Comparison of ENCODE assay signal across 8 cellular contexts in genomic region chr17:30476726-30477082, GRCh38. TPM values are rescaled to one million over a fixed set of nuclear protein-coding genes. Genes with fewer than 3 reads are reported as not detected.
A peak's percentile ranks its signal among the peaks of the same experiment; 100 is the strongest.
DNase-seq lines count a peak whose midpoint lies in the region; ATAC-seq, FAIRE-seq and TF ChIP-seq lines count a peak whose summit lies in the region.

No MANE protein-coding gene starts in this region.

- intact Hi-C loops in body of pancreas (cut with DNase I), result no loop called here

- no peaks in the 10 kb centered on the region for H3K9me3 ChIP-seq in CD8-positive, alpha-beta memory T cell (ENCODE audit: low read length)
- no peaks in the 10 kb centered on the region for H3K9me3 ChIP-seq in body of pancreas

- no peaks in the 10 kb centered on the region for H3K9me3 Mint-ChIP-seq in CD8-positive, alpha-beta memory T cell
- no peaks in the 10 kb centered on the region for H3K9me3 Mint-ChIP-seq in stimulated activated naive CD8-positive, alpha-beta T cell treated with anti-CD3 and anti-CD28 coated beads, Interleukin-15, Interleukin-2, amounts not matched to agents 100 ng/mL and 50 ng/mL, for 24 hours

- ATAC-seq in body of pancreas (peak; percentile 22), GM18520 (IDR thresholded peaks at IDR 0.05; ENCODE audit: unreplicated experiment) (no peak)

- 14% methylated on average over 7 of the region's 7 CpGs for WGBS in body of pancreas, 2 donors

- FAIRE-seq in H54 (lab: Jason Lieb, UNC), result no peak

- peak overlapping the region; percentile 80 for H3K4me3 ChIP-seq in CD8-positive, alpha-beta memory T cell (ENCODE audit: low read length)
- no peak overlapping the region for H3K4me3 ChIP-seq in body of pancreas
- peak overlapping the region; percentile 90 for H3K4me3 ChIP-seq in kidney epithelial cell (ENCODE audit: low read depth, low read length)

- H3K36me3 Mint-ChIP-seq in CD8-positive, alpha-beta memory T cell, result peaks cover 0 to 33% (median 4%) of the 10 kb centered on the region in 3 donors
- H3K36me3 Mint-ChIP-seq in stimulated activated naive CD8-positive, alpha-beta T cell treated with anti-CD3 and anti-CD28 coated beads, Interleukin-15, Interleukin-2, amounts not matched to agents 100 ng/mL and 50 ng/mL, for 24 hours (ENCODE audit: low read depth), result peaks cover 30% of the 10 kb centered on the region

- CTCF ChIA-PET in CD8-positive, alpha-beta memory T cell (lab: Charles Lee), result interaction anchor here (0.7 to 2.2 kb wide), 15 partner anchors 8 to 351 kb away, joined by 3 to 9 read pairs (median 4); partner anchors contain the start of gene CRLF3

- no peaks in the 10 kb centered on the region for H3K27me3 ChIP-seq in CD8-positive, alpha-beta memory T cell (ENCODE audit: insufficient read depth, low read length, poor library complexity, severe bottlenecking)
- no peaks in the 10 kb centered on the region for H3K27me3 ChIP-seq in body of pancreas
- H3K27me3 ChIP-seq in kidney epithelial cell (ENCODE audit: control insufficient read depth, insufficient read depth, low read length), result no peaks in the 10 kb centered on the region

- POLR2A ChIA-PET in CD8-positive, alpha-beta memory T cell (lab: Charles Lee), result interaction anchor here (0.9 to 1.6 kb wide), 5 partner anchors 113 to 348 kb away, joined by 3 to 4 read pairs (median 3); partner anchors contain the start of gene CRLF3

- no peak for TF ChIP-seq POLR2A in H54 (IDR thresholded peaks at IDR 0.05; ENCODE audit: low read depth, low read length)
- TF ChIP-seq POLR2A in body of pancreas (IDR thresholded peaks at IDR 0.05), result no peak

- H3K27ac Mint-ChIP-seq in CD8-positive, alpha-beta memory T cell, result peak overlapping the region; percentile 90 to 100 (median 98)
- H3K27ac Mint-ChIP-seq in stimulated activated naive CD8-positive, alpha-beta T cell treated with anti-CD3 and anti-CD28 coated beads, Interleukin-15, Interleukin-2, amounts not matched to agents 100 ng/mL and 50 ng/mL, for 24 hours, result peak overlapping the region; percentile 98

- DNase-seq in CD8-positive, alpha-beta memory T cell, result no peak
- DNase-seq in H54 (ENCODE audit: insufficient read length, low spot score) (peak; percentile 3), NCI-H748 treated with DMSO at 0.1 percent for 48 hours (lab: John Stamatoyannopoulos, UW) (peak; percentile 73), body of pancreas (peak in 1 of 4 donors; percentile 9), kidney epithelial cell (ENCODE audit: low read depth) (no peak), superior temporal gyrus (ENCODE audit: extremely low spot score) (no peak)

- TF ChIP-seq CTCF in body of pancreas (IDR thresholded peaks at IDR 0.05), result no peak
- TF ChIP-seq CTCF in kidney epithelial cell (IDR thresholded peaks at IDR 0.05; ENCODE audit: insufficient read depth, low read length, poor library complexity, severe bottlenecking), result no peak

- peaks cover 0 to 1% of the 10 kb centered on the region in 2 donors for H3K27me3 Mint-ChIP-seq in CD8-positive, alpha-beta memory T cell
- peaks cover 4% of the 10 kb centered on the region for H3K27me3 Mint-ChIP-seq in stimulated activated naive CD8-positive, alpha-beta T cell treated with anti-CD3 and anti-CD28 coated beads, Interleukin-15, Interleukin-2, amounts not matched to agents 100 ng/mL and 50 ng/mL, for 24 hours

- H3K36me3 ChIP-seq in CD8-positive, alpha-beta memory T cell (ENCODE audit: insufficient read depth, low read length), result peaks cover 8% of the 10 kb centered on the region
- no peaks in the 10 kb centered on the region for H3K36me3 ChIP-seq in body of pancreas (replicated peaks in 1 of 2; ENCODE audit: insufficient read depth in 1 of 2, low read depth in 2 of 2)
- no peaks in the 10 kb centered on the region for H3K36me3 ChIP-seq in kidney epithelial cell (ENCODE audit: control insufficient read depth, insufficient read depth, low read length)

- H3K4me1 Mint-ChIP-seq in CD8-positive, alpha-beta memory T cell, result peaks cover 32 to 47% (median 44%) of the 10 kb centered on the region in 3 donors
- peaks cover 40% of the 10 kb centered on the region for H3K4me1 Mint-ChIP-seq in stimulated activated naive CD8-positive, alpha-beta T cell treated with anti-CD3 and anti-CD28 coated beads, Interleukin-15, Interleukin-2, amounts not matched to agents 100 ng/mL and 50 ng/mL, for 24 hours (ENCODE audit: low read depth)

- peak overlapping the region; percentile 90 to 99 (median 95) for H3K4me3 Mint-ChIP-seq in CD8-positive, alpha-beta memory T cell
- peak overlapping the region; percentile 95 for H3K4me3 Mint-ChIP-seq in stimulated activated naive CD8-positive, alpha-beta T cell treated with anti-CD3 and anti-CD28 coated beads, Interleukin-15, Interleukin-2, amounts not matched to agents 100 ng/mL and 50 ng/mL, for 24 hours

- no peak overlapping the region for H3K27ac ChIP-seq in CD8-positive, alpha-beta memory T cell (ENCODE audit: low read depth, low read length)
- peak overlapping the region in 3 of 4 donors; percentile 83 to 93 (median 87) for H3K27ac ChIP-seq in body of pancreas

- peaks cover 21% of the 10 kb centered on the region for H3K4me1 ChIP-seq in CD8-positive, alpha-beta memory T cell (ENCODE audit: insufficient read depth, low read length)
- peaks cover 12% of the 10 kb centered on the region for H3K4me1 ChIP-seq in body of pancreas

RNA-seq across cellular contexts. Expression of gene GOSR1, which starts 0.5 kb away (rescaled TPM):
- 10 to 100 TPM; 59.1 to 63.1 TPM for total RNA-seq in CD8-positive, alpha-beta memory T cell
- polyA plus RNA-seq in CD8-positive, alpha-beta memory T cell, result 63.2 TPM
- total RNA-seq in body of pancreas, result 10 to 100 TPM; 20.8 to 24.1 TPM
- total RNA-seq in kidney epithelial cell, result 35.1 and 38.3 TPM in 2 replicates

Comparison
In these comparisons a context has a peak if more than half of its experiments do, and no peak if none do; other contexts are left out.
1. DNase-seq: peak in H54 (single experiment) and NCI-H748 treated with DMSO at 0.1 percent for 48 hours (single experiment); none in CD8-positive, alpha-beta memory T cell (0 of 5), kidney epithelial cell (single experiment) and superior temporal gyrus (single experiment).
2. H3K4me3 ChIP-seq: peak in CD8-positive, alpha-beta memory T cell (single experiment) and kidney epithelial cell (single experiment); none in body of pancreas (0 of 2).